Comparison of ENCODE assay signal across 26 cellular contexts in the genomic region with DNA sequence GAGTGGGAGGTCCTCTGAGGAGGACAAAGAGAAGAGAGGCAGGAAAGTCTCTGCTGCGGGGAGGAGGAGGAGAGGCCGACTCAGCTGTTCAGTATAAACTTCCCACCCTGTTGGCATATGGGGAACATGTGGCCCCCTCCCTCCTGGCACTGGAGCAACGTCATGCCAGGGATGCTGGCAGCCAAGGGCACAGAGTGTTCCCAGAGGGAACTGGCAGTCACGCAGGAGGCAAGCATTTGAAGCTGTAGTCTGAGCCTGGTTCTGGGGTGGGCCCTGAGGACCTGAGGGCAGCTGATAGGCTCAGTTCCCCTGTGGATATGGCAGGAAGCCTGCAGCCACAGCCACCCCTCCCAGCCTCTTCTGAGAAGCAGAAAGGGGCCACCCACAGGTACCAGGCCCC.
DNase-seq lines count a peak whose midpoint lies in the region; ATAC-seq, FAIRE-seq and TF ChIP-seq lines count a peak whose summit lies in the region.
"Had no signal": no experiment of that assay in that cellular context is flagged by ENCODE, and none has a peak within 500 bp of the region (broad histone marks: within the 10 kb centered on the region; RNA-seq: fewer than 3 reads in every experiment).

No MANE protein-coding gene starts in this region.

- no peak overlapping the region for H3K4me2 ChIP-seq in SK-N-SH

- no peak for ATAC-seq in SK-N-SH treated with all-trans-retinoic acid at 6 μM for 48 hours
- ATAC-seq: activated T-cell treated with anti-CD3 and anti-CD28 coated beads, Interleukin-2, amount 50 U/mL, for 4 hours; HCT116 had no signal

- no peak for FAIRE-seq in kidney (lab: Jason Lieb, UNC)
- FAIRE-seq: A204.1, astrocyte had no signal

- H3K36me3 Mint-ChIP-seq in activated T-helper 1 cell treated with anti-CD3 and anti-CD28 coated beads, Interleukin-12 subunit alpha, Interleukin-12 subunit beta, Interleukin-2, Interleukin-4 antibody, amounts not matched to agents 30 ng/mL and 10 ng/mL and 1 ng/mL, durations not matched to agents 14 hours and 24 hours and 36 hours (ENCODE audit: low read depth): peaks cover 4% of the 10 kb centered on the region

- TF ChIP-seq POLR2A in testis (IDR thresholded peaks at IDR 0.05): no peak

- H3K79me2 ChIP-seq in SK-N-SH (ENCODE audit: insufficient read depth): no peaks in the 10 kb centered on the region

- H3K9me3 Mint-ChIP-seq in activated T-helper 1 cell treated with anti-CD3 and anti-CD28 coated beads, Interleukin-12 subunit alpha, Interleukin-12 subunit beta, Interleukin-2, Interleukin-4 antibody, amounts not matched to agents 30 ng/mL and 10 ng/mL and 1 ng/mL, durations not matched to agents 14 hours and 24 hours and 36 hours: peaks cover 7% of the 10 kb centered on the region
- H3K9me3 Mint-ChIP-seq: activated T-cell treated with anti-CD3 and anti-CD28 coated beads, Interleukin-2, amount 50 U/mL, for 4 hours; central memory CD8-positive, alpha-beta T cell had no signal

- H3K4me3 ChIP-seq in SK-N-SH (ENCODE audit: low read depth in 2 of 2, low read length in 1 of 2): no peak overlapping the region
- no peak overlapping the region for H3K4me3 ChIP-seq in adipocyte (ENCODE audit: low read length)
- H3K4me3 ChIP-seq in right atrium auricular region: no peak overlapping the region
- H3K4me3 ChIP-seq in testis: no peak overlapping the region
- no peak overlapping the region for H3K4me3 ChIP-seq in kidney (ENCODE audit: low read length in 2 of 2)
- no peak overlapping the region for H3K4me3 ChIP-seq in BE2C (ENCODE audit: low read depth, low read length)
- H3K4me3 ChIP-seq: Peyer's patch, SK-N-MC had no signal

- 43% methylated on average over 3 of the region's 4 CpGs for WGBS in SK-N-SH (ENCODE audit: low lambda C conversion rate)
- 58 to 59% methylated on average over 2 to 4 of the region's 4 CpGs for WGBS in testis, 2 donors

- H3K27ac ChIP-seq in SK-N-SH (ENCODE audit: low read depth in 2 of 2, low read length in 1 of 2): no peak overlapping the region
- H3K27ac ChIP-seq in right atrium auricular region: peak overlapping the region; percentile 56 to 85
- H3K27ac ChIP-seq in testis: peak overlapping the region in 1 of 2 donors; percentile 33
- H3K27ac ChIP-seq in kidney (ENCODE audit: low read depth in 2 of 2, low read length in 2 of 2): no peak overlapping the region
- H3K27ac ChIP-seq: SK-N-MC had no signal

- TF ChIP-seq CTCF in SK-N-SH (IDR thresholded peaks at IDR 0.05) (no peak), right atrium auricular region (IDR thresholded peaks at IDR 0.05) (no peak), testis (IDR thresholded peaks at IDR 0.05) (no peak), kidney (IDR thresholded peaks at IDR 0.05; ENCODE audit: borderline replicate concordance, extremely low read depth, insufficient read depth) (no peak), BE2C (IDR thresholded peaks at IDR 0.05; ENCODE audit: low read depth, low read length) (no peak)

- no peaks in the 10 kb centered on the region for H3K9me3 ChIP-seq in SK-N-SH
- H3K9me3 ChIP-seq in adipocyte (ENCODE audit: control insufficient read depth, low read length): no peaks in the 10 kb centered on the region
- H3K9me3 ChIP-seq in right atrium auricular region: no peaks in the 10 kb centered on the region
- H3K9me3 ChIP-seq in testis: no peaks in the 10 kb centered on the region
- no peaks in the 10 kb centered on the region for H3K9me3 ChIP-seq in kidney (ENCODE audit: control insufficient read depth in 1 of 2, low read length in 2 of 2)
- H3K9me3 ChIP-seq in BE2C: no peaks in the 10 kb centered on the region
- H3K9me3 ChIP-seq: Peyer's patch had no signal

- no peak overlapping the region for H3K27ac Mint-ChIP-seq in activated T-helper 1 cell treated with anti-CD3 and anti-CD28 coated beads, Interleukin-12 subunit alpha, Interleukin-12 subunit beta, Interleukin-2, Interleukin-4 antibody, amounts not matched to agents 30 ng/mL and 10 ng/mL and 1 ng/mL, durations not matched to agents 14 hours and 24 hours and 36 hours
- H3K27ac Mint-ChIP-seq: activated CD4-positive, alpha-beta memory T cell treated with anti-CD3 and anti-CD28 coated beads, Interleukin-2, amount 10 ng/mL, durations not matched to agents 7 days and 5 days; activated naive CD4-positive, alpha-beta T cell treated with anti-CD3 and anti-CD28 coated beads for 36 hours; stimulated activated naive CD8-positive, alpha-beta T cell treated with anti-CD3 and anti-CD28 coated beads, Interleukin-15, Interleukin-2, amounts not matched to agents 100 ng/mL and 50 ng/mL, for 24 hours had no signal

- no peak overlapping the region for H2AFZ ChIP-seq in SK-N-SH (ENCODE audit: low read depth)

- H3K9me2 ChIP-seq in SK-N-SH: no peaks in the 10 kb centered on the region

- TF ChIP-seq RAD21 in SK-N-SH (IDR thresholded peaks at IDR 0.05; ENCODE audit: low read length): no peak

- no peak for TF ChIP-seq EP300 in SK-N-SH (IDR thresholded peaks at IDR 0.05; ENCODE audit: borderline replicate concordance in 1 of 2, low read depth in 1 of 2, low read length in 1 of 2)

- peaks cover 8% of the 10 kb centered on the region for H3K27me3 Mint-ChIP-seq in activated T-helper 1 cell treated with anti-CD3 and anti-CD28 coated beads, Interleukin-12 subunit alpha, Interleukin-12 subunit beta, Interleukin-2, Interleukin-4 antibody, amounts not matched to agents 30 ng/mL and 10 ng/mL and 1 ng/mL, durations not matched to agents 14 hours and 24 hours and 36 hours (ENCODE audit: insufficient read depth)
- H3K27me3 Mint-ChIP-seq: stimulated activated naive CD8-positive, alpha-beta T cell treated with anti-CD3 and anti-CD28 coated beads, Interleukin-15, Interleukin-2, amounts not matched to agents 100 ng/mL and 50 ng/mL, for 24 hours had no signal

- intact Hi-C loops in testis (cut with DNase I; ENCODE audit: low total_unique reads): no loop called here
- intact Hi-C loops in kidney (cut with DNase I): no loop called here
- intact Hi-C loops in activated T-helper 1 cell treated with anti-CD3 and anti-CD28 coated beads, Interleukin-12 subunit alpha, Interleukin-12 subunit beta, Interleukin-2, Interleukin-4 antibody, amounts not matched to agents 30 ng/mL and 10 ng/mL and 1 ng/mL, durations not matched to agents 14 hours and 24 hours and 36 hours (cut with micrococcal nuclease): no loop called here

- H3K27me3 ChIP-seq in SK-N-SH (ENCODE audit: insufficient read depth) (no peaks in the 10 kb centered on the region; the same call in 1 of the 2 replicates), adipocyte (replicated peaks; ENCODE audit: control insufficient read depth, insufficient read depth, low read length) (peaks cover 22% of the 10 kb centered on the region), right atrium auricular region (no peaks in the 10 kb centered on the region), testis (no peaks in the 10 kb centered on the region), BE2C (no peaks in the 10 kb centered on the region)
- H3K27me3 ChIP-seq: Peyer's patch had no signal

- DNase-seq in SK-N-SH: peak; percentile 42
- peak; percentile 13 for DNase-seq in adipocyte (ENCODE audit: low read depth)
- DNase-seq in right atrium auricular region (ENCODE audit: low spot score): no peak
- DNase-seq in testis: peak; percentile 67
- no peak for DNase-seq in kidney
- no peak for DNase-seq in BE2C
- DNase-seq in activated T-helper 1 cell treated with anti-CD3 and anti-CD28 coated beads, Interleukin-12 subunit alpha, Interleukin-12 subunit beta, Interleukin-2, Interleukin-4 antibody, amounts not matched to agents 30 ng/mL and 10 ng/mL and 1 ng/mL, durations not matched to agents 14 hours and 24 hours and 36 hours (ENCODE audit: low spot score): no peak
- DNase-seq: activated CD4-positive, alpha-beta memory T cell treated with anti-CD3 and anti-CD28 coated beads, Interleukin-2, amount 10 ng/mL, durations not matched to agents 7 days and 5 days; activated CD4-positive, CD25-positive, alpha-beta regulatory T cell; activated naive CD4-positive, alpha-beta T cell treated with anti-CD3 and anti-CD28 coated beads for 36 hours; activated T-cell treated with anti-CD3 and anti-CD28 coated beads, Interleukin-2, amount 50 U/mL, for 4 hours; effector CD4-positive, alpha-beta T cell; KBM-7; mammary epithelial cell; MV-4-11; NCI-H187 treated with DMSO at 0.1 percent for 48 hours; NCI-H345; Peyer's patch; T-helper 9 cell had no signal

- no peaks in the 10 kb centered on the region for H4K20me1 ChIP-seq in SK-N-SH (ENCODE audit: insufficient read depth)

- H3K36me3 ChIP-seq in SK-N-SH (replicated peaks in 1 of 2; ENCODE audit: control insufficient read depth in 1 of 2, insufficient read depth in 2 of 2, low read length in 1 of 2) (no peaks in the 10 kb centered on the region), adipocyte (ENCODE audit: control insufficient read depth, insufficient read depth, low read length, severe bottlenecking) (no peaks in the 10 kb centered on the region), right atrium auricular region (no peaks in the 10 kb centered on the region), testis (ENCODE audit: low read depth, missing control alignments) (no peaks in the 10 kb centered on the region), kidney (ENCODE audit: control insufficient read depth in 1 of 2, insufficient read depth in 2 of 2, low read length in 2 of 2) (no peaks in the 10 kb centered on the region), BE2C (no peaks in the 10 kb centered on the region)
- H3K36me3 ChIP-seq: Peyer's patch had no signal

- H3K4me1 ChIP-seq in SK-N-SH (ENCODE audit: control insufficient read depth in 1 of 2, insufficient read depth in 2 of 2, low read depth in 1 of 2, low read length in 1 of 2) (peaks cover 0 to 14% of the 10 kb centered on the region in 2 experiments; a peak in 1 of 4 replicates), adipocyte (ENCODE audit: control insufficient read depth, insufficient read depth, low read length) (peaks cover 12% of the 10 kb centered on the region), right atrium auricular region (peaks cover 0 to 38% of the 10 kb centered on the region in 2 donors), testis (peaks cover 23% of the 10 kb centered on the region), kidney (ENCODE audit: control insufficient read depth in 1 of 2, insufficient read depth in 1 of 2, low read depth in 1 of 2, low read length in 2 of 2) (no peaks in the 10 kb centered on the region), BE2C (peaks cover 3% of the 10 kb centered on the region; the same call in 1 of the 2 replicates)
- H3K4me1 ChIP-seq: Peyer's patch had no signal

- no peak overlapping the region for H3K4me3 Mint-ChIP-seq in activated T-helper 1 cell treated with anti-CD3 and anti-CD28 coated beads, Interleukin-12 subunit alpha, Interleukin-12 subunit beta, Interleukin-2, Interleukin-4 antibody, amounts not matched to agents 30 ng/mL and 10 ng/mL and 1 ng/mL, durations not matched to agents 14 hours and 24 hours and 36 hours
- H3K4me3 Mint-ChIP-seq: activated CD4-positive, alpha-beta memory T cell treated with anti-CD3 and anti-CD28 coated beads, Interleukin-2, amount 10 ng/mL, durations not matched to agents 7 days and 5 days; activated naive CD4-positive, alpha-beta T cell treated with anti-CD3 and anti-CD28 coated beads for 36 hours; activated T-cell treated with anti-CD3 and anti-CD28 coated beads, Interleukin-2, amount 50 U/mL, for 4 hours; central memory CD8-positive, alpha-beta T cell; stimulated activated naive CD8-positive, alpha-beta T cell treated with anti-CD3 and anti-CD28 coated beads, Interleukin-15, Interleukin-2, amounts not matched to agents 100 ng/mL and 50 ng/mL, for 24 hours had no signal

- no peaks in the 10 kb centered on the region for H3F3A ChIP-seq in SK-N-SH (replicated peaks; ENCODE audit: insufficient read depth)

- POLR2A ChIA-PET in SK-N-SH (lab: Yijun Ruan, JAX): interaction anchor here (1.5 kb wide), 1 partner anchor 32 kb away, joined by 3 read pairs; no protein-coding TSS in a partner anchor

- peaks cover 26% of the 10 kb centered on the region for H3K4me1 Mint-ChIP-seq in activated T-helper 1 cell treated with anti-CD3 and anti-CD28 coated beads, Interleukin-12 subunit alpha, Interleukin-12 subunit beta, Interleukin-2, Interleukin-4 antibody, amounts not matched to agents 30 ng/mL and 10 ng/mL and 1 ng/mL, durations not matched to agents 14 hours and 24 hours and 36 hours (ENCODE audit: low read depth)
- H3K4me1 Mint-ChIP-seq: central memory CD8-positive, alpha-beta T cell had no signal

- no peak overlapping the region for H3K9ac ChIP-seq in SK-N-SH
- no peak overlapping the region for H3K9ac ChIP-seq in adipocyte (ENCODE audit: low read length)
- H3K9ac ChIP-seq in kidney (ENCODE audit: low read length in 2 of 2): no peak overlapping the region

- CTCF ChIA-PET in SK-N-SH (lab: Yijun Ruan, JAX): interaction anchor here (0.8 to 2.3 kb wide), 2 partner anchors 9 to 34 kb away, joined by 3 to 5 read pairs; no protein-coding TSS in a partner anchor

Comparison
In these comparisons a context has a peak if more than half of its experiments do, and no peak if none do; other contexts are left out.
1. DNase-seq: peak in SK-N-SH (single experiment), adipocyte (single experiment) and testis (single experiment); none in right atrium auricular region (single experiment), kidney (single experiment), BE2C (single experiment) and activated T-helper 1 cell treated with anti-CD3 and anti-CD28 coated beads, Interleukin-12 subunit alpha, Interleukin-12 subunit beta, Interleukin-2, Interleukin-4 antibody, amounts not matched to agents 30 ng/mL and 10 ng/mL and 1 ng/mL, durations not matched to agents 14 hours and 24 hours and 36 hours (single experiment).
2. H3K27ac ChIP-seq: peak in right atrium auricular region (2 of 2); none in SK-N-SH (0 of 2) and kidney (0 of 2).